8 cellular contexts compared by ENCODE assay signal in the genomic region with DNA sequence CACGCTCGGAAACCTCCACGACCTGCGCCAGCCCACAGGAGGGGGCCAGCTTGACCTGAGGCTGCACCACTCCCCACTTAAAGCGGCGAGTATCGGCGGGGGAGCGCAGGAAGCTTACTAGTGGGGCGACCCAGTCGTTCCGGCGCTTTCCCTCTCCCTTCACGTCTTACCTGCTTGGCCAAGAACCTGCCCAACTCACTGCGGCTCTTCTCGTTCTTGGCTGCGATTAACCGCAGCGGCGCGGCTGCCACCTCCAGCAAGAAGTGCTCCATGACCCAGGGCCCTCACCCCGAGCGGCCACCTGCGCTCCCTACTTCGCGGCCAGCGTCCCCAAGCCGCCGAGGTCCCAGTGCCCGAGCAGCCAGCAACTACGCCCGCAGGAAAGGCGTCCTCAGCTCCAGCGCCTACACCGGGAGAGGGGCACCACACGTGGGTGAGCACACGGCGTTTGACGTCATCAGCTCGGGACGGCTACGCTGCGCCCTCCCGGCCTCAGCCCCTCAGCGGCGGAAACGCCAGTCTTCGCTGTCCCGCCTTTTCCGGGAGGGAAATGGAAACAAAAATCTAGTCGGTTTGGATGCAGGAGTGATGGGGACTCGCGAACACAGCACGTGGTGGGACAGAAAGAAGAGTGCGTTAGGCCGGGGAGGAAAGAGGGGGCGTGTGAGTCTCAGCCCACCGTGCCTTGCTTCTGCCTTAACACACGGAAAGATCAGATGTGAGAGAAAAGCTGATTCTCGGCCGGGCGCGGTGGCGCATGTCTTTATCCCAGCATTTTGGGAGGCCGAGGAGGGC. TPM values are rescaled to one million over a fixed set of nuclear protein-coding genes. Genes with fewer than 3 reads are reported as not detected.
DNase-seq lines count a peak whose midpoint lies in the region; ATAC-seq and TF ChIP-seq lines count a peak whose summit lies in the region.

TSS of gene MDN1 (minus strand) at position 459 of the 795 bp plus-strand sequence. CDS start at position 272, 187 bp downstream.

- ATAC-seq in HG02885 (IDR thresholded peaks at IDR 0.05; ENCODE audit: poor library complexity, unreplicated experiment) (peak; percentile 96), T-helper 17 cell (peak; percentile 95)

- H3K36me3 Mint-ChIP-seq in T-helper 17 cell (ENCODE audit: low read depth) (peaks cover 3% of the 10 kb centered on the region), progenitor cell of endocrine pancreas (ENCODE audit: insufficient read depth) (no peaks in the 10 kb centered on the region)

- TF ChIP-seq POLR2A in GM15510 (IDR thresholded peaks at IDR 0.05; ENCODE audit: borderline replicate concordance, extremely low read depth, insufficient read length): peak; percentile 81

- H3K27ac Mint-ChIP-seq in T-helper 17 cell (peak within 1 kb of the TSS; percentile 93), progenitor cell of endocrine pancreas (peak within 1 kb of the TSS; percentile 95)

- H3K4me1 ChIP-seq in left ventricle myocardium inferior: peaks cover 43% of the 10 kb centered on the region

- DNase-seq in NCI-H1694 treated with DMSO at 0.1 percent for 48 hours (lab: John Stamatoyannopoulos, UW) (peak; percentile 87), T-helper 17 cell (peak; percentile 64 to 81 (median 79)), amygdala (lab: John Stamatoyannopoulos, UW) (peak; percentile 32 to 93 (median 81)), left ventricle myocardium inferior (peak; percentile 89), progenitor cell of endocrine pancreas (ENCODE audit: low spot score, unreplicated experiment) (peak; percentile 78), ureter (ENCODE audit: low spot score) (peak; percentile 92)

- TF ChIP-seq CTCF in left ventricle myocardium inferior (IDR thresholded peaks at IDR 0.05; ENCODE audit: borderline replicate concordance): no peak
- TF ChIP-seq CTCF in progenitor cell of endocrine pancreas (IDR thresholded peaks at IDR 0.05; ENCODE audit: unreplicated experiment): no peak

- peak within 1 kb of the TSS; percentile 89 for H3K27ac ChIP-seq in left ventricle myocardium inferior (replicated peaks)

- intact Hi-C loops in left ventricle myocardium inferior (cut with micrococcal nuclease): no loop called here

- H3K4me1 Mint-ChIP-seq in T-helper 17 cell (peaks cover 21% of the 10 kb centered on the region), progenitor cell of endocrine pancreas (ENCODE audit: low read depth) (peaks cover 13% of the 10 kb centered on the region)

- no peaks in the 10 kb centered on the region for H3K9me3 ChIP-seq in T-helper 17 cell (ENCODE audit: control insufficient read depth, low read length, poor library complexity, severe bottlenecking)
- no peaks in the 10 kb centered on the region for H3K9me3 ChIP-seq in left ventricle myocardium inferior (replicated peaks)

- H3K4me3 ChIP-seq in left ventricle myocardium inferior: peak within 1 kb of the TSS; percentile 85

- H3K4me3 Mint-ChIP-seq in T-helper 17 cell (peak within 1 kb of the TSS; percentile 98), progenitor cell of endocrine pancreas (ENCODE audit: low read depth) (peak within 1 kb of the TSS; percentile 86)

- H3K27me3 Mint-ChIP-seq in T-helper 17 cell: no peaks in the 10 kb centered on the region
- no peaks in the 10 kb centered on the region for H3K27me3 Mint-ChIP-seq in progenitor cell of endocrine pancreas

- H3K27me3 ChIP-seq in left ventricle myocardium inferior (ENCODE audit: low read depth): no peaks in the 10 kb centered on the region

- H3K9me3 Mint-ChIP-seq in progenitor cell of endocrine pancreas (ENCODE audit: low read depth): no peaks in the 10 kb centered on the region

- H3K36me3 ChIP-seq in left ventricle myocardium inferior: no peaks in the 10 kb centered on the region

RNA-seq across cellular contexts. Expression of gene MDN1, which starts in this region (rescaled TPM):
- total RNA-seq in T-helper 17 cell: 10 to 100 TPM; 51.2 to 53.1 TPM
- 22.9 TPM for total RNA-seq in left ventricle myocardium inferior
- 44.1 and 47.1 TPM in 2 replicates for total RNA-seq in progenitor cell of endocrine pancreas
- 51.2 TPM for total RNA-seq in ureter

Comparison
In these comparisons a context has a peak if more than half of its experiments do, and no peak if none do; other contexts are left out.
1. Peak in every context shown above with its lines: DNase-seq, ATAC-seq, H3K4me3 ChIP-seq and H3K27ac ChIP-seq.